In the genomic region with DNA sequence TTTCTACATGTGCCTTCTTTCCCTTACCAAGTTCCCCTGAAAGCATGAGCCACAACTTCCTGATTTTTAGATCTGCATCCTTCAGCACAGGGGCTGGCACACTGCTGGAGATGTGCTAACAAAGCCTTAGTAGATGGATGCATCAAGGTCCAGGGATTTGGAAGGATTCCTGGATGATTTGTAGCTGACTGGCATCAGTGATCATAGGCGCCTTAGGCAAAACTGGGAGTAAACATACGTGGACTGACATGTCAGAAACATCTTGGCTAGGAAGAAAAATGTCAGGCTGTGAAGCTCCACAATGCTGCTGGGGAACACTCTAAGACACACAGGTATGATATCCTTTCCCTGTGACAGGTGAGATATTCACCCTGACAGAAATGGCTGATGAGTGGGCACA, we compare ENCODE assay signal across 10 cellular contexts.
A peak's percentile ranks its signal among the peaks of the same experiment; 100 is the strongest.
DNase-seq lines count a peak whose midpoint lies in the region; ATAC-seq, FAIRE-seq and TF ChIP-seq lines count a peak whose summit lies in the region.
"Had no signal": no experiment of that assay in that cellular context is flagged by ENCODE, and none has a peak within 500 bp of the region (broad histone marks: within the 10 kb centered on the region; RNA-seq: fewer than 3 reads in every experiment).

No MANE protein-coding gene starts in this region.

- no peaks in the 10 kb centered on the region for H3K9me2 ChIP-seq in OCI-LY7 (ENCODE audit: insufficient read depth, low read length)

- CTCF ChIA-PET in OCI-LY7 (lab: Charles Lee; ENCODE audit: unreplicated experiment), result no interaction called here

- H3K36me3 ChIP-seq in OCI-LY7 (ENCODE audit: insufficient read depth, low read length), result no peaks in the 10 kb centered on the region
- no peaks in the 10 kb centered on the region for H3K36me3 ChIP-seq in bronchial epithelial cell (ENCODE audit: control insufficient read depth, insufficient read depth, low read length)
- H3K36me3 ChIP-seq in keratinocyte (ENCODE audit: control insufficient read depth in 2 of 2, extremely low read depth in 1 of 2, insufficient read depth in 2 of 2, low read length in 2 of 2), result no peaks in the 10 kb centered on the region

- H3K27ac Mint-ChIP-seq in natural killer cell, result no peak overlapping the region
- H3K27ac Mint-ChIP-seq: CD8-positive, alpha-beta memory T cell had no signal

- H3K4me2 ChIP-seq in OCI-LY7 (ENCODE audit: low read length) (no peak overlapping the region), keratinocyte (ENCODE audit: control insufficient read depth, extremely low read depth, insufficient read depth, low read depth, low read length) (no peak overlapping the region)

- no TSS peak for BruUV-seq in OCI-LY7 (replicated peaks; lab: Mats Ljungman, UMichigan)

- intact Hi-C loops in OCI-LY7 (cut with micrococcal nuclease; ENCODE audit: unreplicated experiment), result no loop called here
- intact Hi-C loops in natural killer cell (cut with micrococcal nuclease), result no loop called here

- H3K4me1 Mint-ChIP-seq in natural killer cell, result no peaks in the 10 kb centered on the region
- H3K4me1 Mint-ChIP-seq: CD8-positive, alpha-beta memory T cell had no signal

- no peak overlapping the region for H3K4me3 ChIP-seq in OCI-LY7 (ENCODE audit: low read depth, low read length, poor library complexity, severe bottlenecking)
- H3K4me3 ChIP-seq in bronchial epithelial cell (ENCODE audit: low read depth, low read length), result no peak overlapping the region
- no peak overlapping the region for H3K4me3 ChIP-seq in keratinocyte (ENCODE audit: control insufficient read depth in 2 of 3, extremely low read depth in 1 of 3, insufficient read depth in 2 of 3, low read depth in 1 of 3, low read length in 3 of 3)

- no peaks in the 10 kb centered on the region for H4K20me1 ChIP-seq in OCI-LY7 (ENCODE audit: insufficient read depth, low read length)
- no peaks in the 10 kb centered on the region for H4K20me1 ChIP-seq in keratinocyte (ENCODE audit: control insufficient read depth, extremely low read depth, insufficient read depth, low read length)

- H3K9ac ChIP-seq in keratinocyte (ENCODE audit: control insufficient read depth, extremely low read depth, insufficient read depth, low read length), result no peak overlapping the region

- H3K27ac ChIP-seq in OCI-LY7 (ENCODE audit: low read depth, low read length, poor library complexity, severe bottlenecking) (no peak overlapping the region), keratinocyte (ENCODE audit: control insufficient read depth, insufficient read depth, low read length) (no peak overlapping the region)

- dilution Hi-C loops in keratinocyte (cut with MboI; ENCODE audit: extremely low pct_ligation_motif_present, low sequenced_read_pairs), result no loop called here

- H3K4me3 Mint-ChIP-seq in natural killer cell, result no peak overlapping the region
- H3K4me3 Mint-ChIP-seq: CD8-positive, alpha-beta memory T cell had no signal

- H3K79me2 ChIP-seq in OCI-LY7 (ENCODE audit: insufficient read depth, low read depth, low read length) (no peaks in the 10 kb centered on the region), keratinocyte (ENCODE audit: control insufficient read depth, insufficient read depth, low read length) (no peaks in the 10 kb centered on the region)

- POLR2A ChIA-PET in OCI-LY7 (lab: Charles Lee), result interaction anchor here (1.0 kb wide), 1 partner anchor 30 kb away, joined by 3 read pairs; no protein-coding TSS in a partner anchor

- no peak for DNase-seq in OCI-LY7 (ENCODE audit: low spot score)
- DNase-seq in bronchial epithelial cell (ENCODE audit: low read depth), result peak; percentile 78
- peak; percentile 26 for DNase-seq in keratinocyte (ENCODE audit: low read depth, low spot score)
- DNase-seq in stimulated activated CD4-positive, alpha-beta T cell treated with anti-CD3 and anti-CD28 coated beads, Interleukin-4, amount 100 ng/mL, for 4 hours, result no peak
- DNase-seq in natural killer cell, result no peak
- no peak for DNase-seq in amygdala (lab: John Stamatoyannopoulos, UW)
- DNase-seq: CD8-positive, alpha-beta memory T cell; DMS53 had no signal

- no peaks in the 10 kb centered on the region for H3K9me3 ChIP-seq in OCI-LY7 (ENCODE audit: low read length)
- H3K9me3 ChIP-seq in keratinocyte (ENCODE audit: control insufficient read depth, low read depth, low read length), result no peaks in the 10 kb centered on the region

- H3K4me1 ChIP-seq in OCI-LY7 (ENCODE audit: insufficient read depth, low read length, poor library complexity, severe bottlenecking) (no peaks in the 10 kb centered on the region), keratinocyte (ENCODE audit: control insufficient read depth, extremely low read depth, insufficient read depth, low read length) (no peaks in the 10 kb centered on the region)

- H2AFZ ChIP-seq in OCI-LY7 (ENCODE audit: low read length) (0 out of 2 replicates have a peak overlapping the region, but pooled peaks have one; percentile 36), keratinocyte (ENCODE audit: control insufficient read depth, low read length) (no peak overlapping the region)

- peaks cover 0 to 7% of the 10 kb centered on the region in 2 donors for H3K27me3 Mint-ChIP-seq in natural killer cell (ENCODE audit: low read depth in 2 of 2)

- H3K36me3 Mint-ChIP-seq in natural killer cell, result no peaks in the 10 kb centered on the region
- H3K36me3 Mint-ChIP-seq: CD8-positive, alpha-beta memory T cell had no signal

- no peaks in the 10 kb centered on the region for H3K9me3 Mint-ChIP-seq in natural killer cell
- H3K9me3 Mint-ChIP-seq: CD8-positive, alpha-beta memory T cell had no signal

- TF ChIP-seq CTCF in OCI-LY7 (conservative IDR thresholded peaks at IDR 0.05; ENCODE audit: low read length) (no peak), bronchial epithelial cell (IDR thresholded peaks at IDR 0.05; ENCODE audit: insufficient read depth, low read length, severe bottlenecking) (no peak), keratinocyte (optimal IDR thresholded peaks at IDR 0.05 in 1 of 3, IDR thresholded peaks at IDR 0.05 in 1 of 3, conservative IDR thresholded peaks at IDR 0.05 in 1 of 3; ENCODE audit: extremely low read depth in 1 of 3, insufficient read depth in 2 of 3, low read length in 3 of 3) (no peak), natural killer cell (IDR thresholded peaks at IDR 0.05) (no peak)

- peak; percentile 76 for FAIRE-seq in bronchial epithelial cell (lab: Jason Lieb, UNC)
- FAIRE-seq in keratinocyte (lab: Jason Lieb, UNC), result no peak

- ATAC-seq in HG03354 (IDR thresholded peaks at IDR 0.05; ENCODE audit: poor library complexity, severe bottlenecking, unreplicated experiment) (no peak), natural killer cell (no peak)
- ATAC-seq: HCT116 had no signal

- H3K27me3 ChIP-seq in bronchial epithelial cell (ENCODE audit: control insufficient read depth, insufficient read depth, low read length) (no peaks in the 10 kb centered on the region), keratinocyte (ENCODE audit: control insufficient read depth, extremely low read depth, insufficient read depth, low read length) (no peaks in the 10 kb centered on the region)

- no peaks in the 10 kb centered on the region for H3K9me1 ChIP-seq in keratinocyte (ENCODE audit: control insufficient read depth, extremely low read depth, insufficient read depth, low read length)

Comparison
In these comparisons a context has a peak if more than half of its experiments do, and no peak if none do; other contexts are left out.
1. DNase-seq: peak in bronchial epithelial cell (single experiment) and keratinocyte (single experiment); none in OCI-LY7 (single experiment), stimulated activated CD4-positive, alpha-beta T cell treated with anti-CD3 and anti-CD28 coated beads, Interleukin-4, amount 100 ng/mL, for 4 hours (0 of 2), natural killer cell (single experiment) and amygdala (0 of 56).